20 cellular contexts compared by ENCODE assay signal in genomic region chr11:127330044-127330443, GRCh38.
DNase-seq lines count a peak whose midpoint lies in the region; ATAC-seq, FAIRE-seq and TF ChIP-seq lines count a peak whose summit lies in the region.
"Had no signal": no experiment of that assay in that cellular context is flagged by ENCODE, and none has a peak within 500 bp of the region (broad histone marks: within the 10 kb centered on the region; RNA-seq: fewer than 3 reads in every experiment).

No MANE protein-coding gene starts in this region.

- TF ChIP-seq RAD21 in A549 (conservative IDR thresholded peaks at IDR 0.05 in 1 of 2, IDR thresholded peaks at IDR 0.05 in 1 of 2), result no peak
- no peak for TF ChIP-seq RAD21 in IMR-90 (IDR thresholded peaks at IDR 0.05; ENCODE audit: low read length)

- dilution Hi-C loops in IMR-90 (cut with HindIII; ENCODE audit: low sequenced_read_pairs, unreplicated experiment), result no loop called here

- H3K27me3 ChIP-seq in IMR-90 (ENCODE audit: control insufficient read depth, insufficient read depth, low read length) (no peaks in the 10 kb centered on the region), PC-3 (ENCODE audit: low read length) (no peaks in the 10 kb centered on the region)
- H3K27me3 ChIP-seq: BLaER1 treated with 17β-estradiol and CSF1 and Interleukin-3, amounts not matched to agents 10 nM and 100 nM had no signal

- H3K4ac ChIP-seq in IMR-90 (ENCODE audit: low read depth, low read length), result no peak overlapping the region

- TF ChIP-seq POLR2A in A549 (IDR thresholded peaks at IDR 0.05; ENCODE audit: low read length) (no peak), IMR-90 (IDR thresholded peaks at IDR 0.05; ENCODE audit: low read depth, low read length) (no peak)

- no peak overlapping the region for H3K4me3 ChIP-seq in A549
- no peak overlapping the region for H3K4me3 ChIP-seq in IMR-90 (ENCODE audit: insufficient read depth, low read depth, low read length)
- H3K4me3 ChIP-seq in PC-3 (ENCODE audit: low read length), result no peak overlapping the region
- H3K4me3 ChIP-seq: BLaER1 treated with 17β-estradiol and CSF1 and Interleukin-3, amounts not matched to agents 10 nM and 100 nM had no signal

- H2BK15ac ChIP-seq in IMR-90 (ENCODE audit: low read depth, low read length), result no peak overlapping the region

- no peaks in the 10 kb centered on the region for H3K79me2 ChIP-seq in PC-3 (ENCODE audit: low read length)

- H3K9me3 ChIP-seq in A549 (no peaks in the 10 kb centered on the region), IMR-90 (ENCODE audit: control insufficient read depth, insufficient read depth, low read length) (no peaks in the 10 kb centered on the region), PC-3 (ENCODE audit: low read length) (peaks cover 5% of the 10 kb centered on the region)

- FAIRE-seq in A549 (lab: Jason Lieb, UNC) (no peak), frontal cortex (lab: Jason Lieb, UNC) (peak; percentile 26)
- FAIRE-seq: A204.1, D721Med, G401.6, GM12891, GM19239 had no signal

- H3K36me3 ChIP-seq in IMR-90 (ENCODE audit: control insufficient read depth, insufficient read depth, low read length), result no peaks in the 10 kb centered on the region
- no peaks in the 10 kb centered on the region for H3K36me3 ChIP-seq in PC-3 (ENCODE audit: low read depth, low read length)
- H3K36me3 ChIP-seq: BLaER1 treated with 17β-estradiol and CSF1 and Interleukin-3, amounts not matched to agents 10 nM and 100 nM had no signal

- in situ Hi-C loops in IMR-90 (cut with MboI; ENCODE audit: low sequenced_read_pairs), result loop anchor here (25.0 kb wide), 3 partner anchors 618 to 1018 kb away; partner anchors contain the start of gene DCPS

- H2BK20ac ChIP-seq in IMR-90 (ENCODE audit: low read depth, low read length), result no peak overlapping the region

- ATAC-seq in A549 (no peak), IMR-90 (ENCODE audit: low read depth) (no peak), PC-3 (no peak)
- ATAC-seq: CD8-positive, alpha-beta T cell had no signal

- H3K79me1 ChIP-seq in IMR-90 (ENCODE audit: low read depth in 1 of 2, low read length in 2 of 2), result no peaks in the 10 kb centered on the region

- no peaks in the 10 kb centered on the region for H3F3A ChIP-seq in PC-3 (ENCODE audit: low read length, unreplicated experiment)

- DNase-seq in A549 (ENCODE audit: low read depth in 1 of 2, low spot score in 1 of 2) (no peak), IMR-90 (no peak), frontal cortex (ENCODE audit: low spot score in 2 of 2) (no peak), NCI-H187 (lab: John Stamatoyannopoulos, UW) (no peak), PC-3 (no peak)
- DNase-seq: 8988T; AML-193; Caco-2; Calu3; CD4-positive, alpha-beta T cell; CD8-positive, alpha-beta T cell; DMS79 treated with DMSO at 0.1 percent for 48 hours; GF-D8 had no signal

- no peak overlapping the region for H3K4me2 ChIP-seq in A549
- no peak overlapping the region for H3K4me2 ChIP-seq in IMR-90 (ENCODE audit: low read depth, low read length)
- no peak overlapping the region for H3K4me2 ChIP-seq in PC-3 (ENCODE audit: low read length)
- H3K4me2 ChIP-seq: BLaER1 treated with 17β-estradiol and CSF1 and Interleukin-3, amounts not matched to agents 10 nM and 100 nM had no signal

- no peak overlapping the region for H3K14ac ChIP-seq in IMR-90 (replicated peaks; ENCODE audit: low read depth, low read length)

- H3K9me2 ChIP-seq in PC-3 (replicated peaks; ENCODE audit: low read length), result no peaks in the 10 kb centered on the region

- TF ChIP-seq CTCF in A549 (IDR thresholded peaks at IDR 0.05) (no peak), IMR-90 (conservative IDR thresholded peaks at IDR 0.05; ENCODE audit: low read depth, low read length) (no peak), PC-3 (conservative IDR thresholded peaks at IDR 0.05; ENCODE audit: low read depth, low read length) (no peak)

- no peak for TF ChIP-seq EP300 in A549 (IDR thresholded peaks at IDR 0.05)

- H3K56ac ChIP-seq in IMR-90 (ENCODE audit: extremely low read depth, insufficient read depth, low read length), result no peak overlapping the region

- no peak overlapping the region for H3K9ac ChIP-seq in IMR-90 (ENCODE audit: low read depth, low read length)
- no peak overlapping the region for H3K9ac ChIP-seq in PC-3 (ENCODE audit: low read length)
- H3K9ac ChIP-seq: BLaER1 treated with 17β-estradiol and CSF1 and Interleukin-3, amounts not matched to agents 10 nM and 100 nM had no signal

- H4K20me1 ChIP-seq in IMR-90 (ENCODE audit: insufficient read depth, low read length), result no peaks in the 10 kb centered on the region
- no peaks in the 10 kb centered on the region for H4K20me1 ChIP-seq in PC-3 (ENCODE audit: low read length)
- H4K20me1 ChIP-seq: BLaER1 treated with 17β-estradiol and CSF1 and Interleukin-3, amounts not matched to agents 10 nM and 100 nM had no signal

- H4K8ac ChIP-seq in IMR-90 (ENCODE audit: low read depth in 2 of 2, low read length in 2 of 2), result no peak overlapping the region

- intact Hi-C loops in IMR-90 (cut with micrococcal nuclease) (no loop called here), PC-3 (cut with micrococcal nuclease) (no loop called here)

- H3K9me1 ChIP-seq in IMR-90 (ENCODE audit: insufficient read depth, low read length), result no peaks in the 10 kb centered on the region

- no TSS peak for BruUV-seq in IMR-90 (replicated peaks; lab: Mats Ljungman, UMichigan)
- BruUV-seq in PC-3 (replicated peaks; lab: Mats Ljungman, UMichigan), result no TSS peak

- H4K5ac ChIP-seq in IMR-90 (ENCODE audit: low read depth, low read length), result no peak overlapping the region

- H4K91ac ChIP-seq in IMR-90 (ENCODE audit: insufficient read depth, low read depth, low read length), result no peak overlapping the region

- H2BK5ac ChIP-seq in IMR-90 (ENCODE audit: low read depth, low read length, poor library complexity, severe bottlenecking), result no peak overlapping the region

- H3K27ac ChIP-seq in A549 (no peak overlapping the region), IMR-90 (ENCODE audit: insufficient read depth, low read length) (no peak overlapping the region), PC-3 (ENCODE audit: low read length) (no peak overlapping the region)
- H3K27ac ChIP-seq: BLaER1 treated with 17β-estradiol and CSF1 and Interleukin-3, amounts not matched to agents 10 nM and 100 nM; C4-2B had no signal

- H3K18ac ChIP-seq in IMR-90 (ENCODE audit: low read depth, low read length), result no peak overlapping the region

- no peak overlapping the region for H3K23ac ChIP-seq in IMR-90 (ENCODE audit: low read depth, low read length)

- WGBS in A549 (ENCODE audit: missing lambda C conversion rate), result 29% methylated on average over 3 of the region's 3 CpGs
- WGBS in IMR-90 (ENCODE audit: extremely low coverage in 2 of 2, insufficient read length in 1 of 2), 2 experiments, result no CpG with 5 or more reads among the region's 3 CpGs

- H2AK5ac ChIP-seq in IMR-90 (ENCODE audit: low read depth, low read length), result no peak overlapping the region

- H2AFZ ChIP-seq in IMR-90 (replicated peaks; ENCODE audit: low read length, poor library complexity) (no peak overlapping the region), PC-3 (ENCODE audit: low read length) (no peak overlapping the region)

- CTCF ChIA-PET in A549 (lab: Yijun Ruan, JAX), result no interaction called here
- CTCF ChIA-PET in IMR-90 (lab: Yijun Ruan, JAX), result no interaction called here
- CTCF ChIA-PET in PC-3 (lab: Charles Lee), result no interaction called here

- POLR2A ChIA-PET in A549 (lab: Yijun Ruan, JAX) (no interaction called here), IMR-90 (lab: Charles Lee; ENCODE audit: unreplicated experiment) (no interaction called here), PC-3 (lab: Charles Lee; ENCODE audit: unreplicated experiment) (no interaction called here)

- no peaks in the 10 kb centered on the region for H3K4me1 ChIP-seq in A549
- H3K4me1 ChIP-seq in IMR-90 (ENCODE audit: control insufficient read depth, insufficient read depth, low read length), result no peaks in the 10 kb centered on the region
- no peaks in the 10 kb centered on the region for H3K4me1 ChIP-seq in PC-3 (ENCODE audit: insufficient read depth, low read length)
- H3K4me1 ChIP-seq: BLaER1 treated with 17β-estradiol and CSF1 and Interleukin-3, amounts not matched to agents 10 nM and 100 nM; Caco-2 had no signal

- H2AK9ac ChIP-seq in IMR-90 (replicated peaks; ENCODE audit: low read depth, low read length, poor library complexity), result no peak overlapping the region

- H2BK120ac ChIP-seq in IMR-90 (ENCODE audit: low read depth, low read length), result no peak overlapping the region

TF ChIP-seq in A549, 52 proteins besides CTCF, POLR2A, EP300 and RAD21 (continues in another document):
- TF ChIP-seq MAFK (IDR thresholded peaks at IDR 0.05; ENCODE audit: partially characterized antibody), result peak; percentile 28

TF ChIP-seq in IMR-90, 13 proteins besides CTCF, POLR2A, EP300 and RAD21:
- no peak for TF ChIP-seq MXI1 (IDR thresholded peaks at IDR 0.05; ENCODE audit: borderline replicate concordance, low read depth, low read length)
- peak; percentile 49; the same call in 1 of the 2 replicates for TF ChIP-seq MAFK (IDR thresholded peaks at IDR 0.05; ENCODE audit: low read depth, low read length)
